Comparison of ENCODE assay signal across 9 cellular contexts in genomic region chr6:161168281-161168891, GRCh38.
DNase-seq lines count a peak whose midpoint lies in the region; ATAC-seq, FAIRE-seq and TF ChIP-seq lines count a peak whose summit lies in the region.
"Had no signal": no experiment of that assay in that cellular context is flagged by ENCODE, and none has a peak within 500 bp of the region (broad histone marks: within the 10 kb centered on the region; RNA-seq: fewer than 3 reads in every experiment).

No MANE protein-coding gene starts in this region.

- peaks cover 14% of the 10 kb centered on the region; the same call in 1 of the 2 replicates for H3K79me2 ChIP-seq in GM23248 (ENCODE audit: insufficient read depth)
- no peaks in the 10 kb centered on the region for H3K79me2 ChIP-seq in endothelial cell of umbilical vein (ENCODE audit: control insufficient read depth, insufficient read depth, low read length)

- TF ChIP-seq CTCF in endothelial cell of umbilical vein (IDR thresholded peaks at IDR 0.05; ENCODE audit: extremely low read depth in 1 of 2, insufficient read depth in 1 of 2, low read depth in 1 of 2, low read length in 2 of 2) = no peak
- no peak for TF ChIP-seq CTCF in GM10248 (IDR thresholded peaks at IDR 0.05; ENCODE audit: control extremely low read depth, extremely low read depth, low read depth, missing control alignments)

- H3K36me3 ChIP-seq in GM23248 (ENCODE audit: low read depth) (0 out of 2 replicates have a peak, but pooled peaks cover 3% of the 10 kb centered on the region), endothelial cell of umbilical vein (ENCODE audit: control insufficient read depth in 2 of 2, extremely low read depth in 1 of 2, insufficient read depth in 2 of 2, low read length in 2 of 2) (peaks cover 0 to 4% of the 10 kb centered on the region in 2 experiments)

- peak; percentile 98 for FAIRE-seq in endothelial cell of umbilical vein (lab: Jason Lieb, UNC)

- no TSS peak for BruUV-seq in endothelial cell of umbilical vein (replicated peaks; lab: Mats Ljungman, UMichigan)

- peak overlapping the region; percentile 25 for H3K4me2 ChIP-seq in GM23248 (ENCODE audit: unreplicated experiment)
- no peak overlapping the region for H3K4me2 ChIP-seq in endothelial cell of umbilical vein (ENCODE audit: insufficient read depth, low read length)

- H3K9me1 ChIP-seq in endothelial cell of umbilical vein (replicated peaks; ENCODE audit: control insufficient read depth, extremely low read depth, insufficient read depth, low read length) = no peaks in the 10 kb centered on the region

- no peak overlapping the region for H3K4me3 ChIP-seq in GM23248
- H3K4me3 ChIP-seq in endothelial cell of umbilical vein (replicated peaks in 1 of 3; ENCODE audit: insufficient read depth in 1 of 3, low read depth in 1 of 3, low read length in 3 of 3) = no peak overlapping the region
- H3K4me3 ChIP-seq: heart right ventricle had no signal

- peaks cover 20% of the 10 kb centered on the region for H3K4me1 ChIP-seq in GM23248 (ENCODE audit: insufficient read depth)
- peaks cover 15% of the 10 kb centered on the region for H3K4me1 ChIP-seq in endothelial cell of umbilical vein (ENCODE audit: control insufficient read depth, extremely low read depth, insufficient read depth, low read length)

- in situ Hi-C loops in GM23248 (cut with MboI) = loop anchor here (10.0 kb wide), 1 partner anchor 196 kb away; no protein-coding TSS in a partner anchor

- H2AFZ ChIP-seq in GM23248 (no peak overlapping the region), endothelial cell of umbilical vein (ENCODE audit: low read depth, low read length) (no peak overlapping the region)

- TF ChIP-seq POLR2A in endothelial cell of umbilical vein (IDR thresholded peaks at IDR 0.05; ENCODE audit: low read depth, low read length) = no peak

- dilution Hi-C loops in endothelial cell of umbilical vein (cut with MboI; ENCODE audit: extremely low pct_ligation_motif_present, low sequenced_read_pairs) = no loop called here

- POLR2A ChIA-PET in endothelial cell of umbilical vein (lab: Charles Lee) = no interaction called here
- POLR2A ChIA-PET in GM10248 (lab: Yijun Ruan, JAX) = no interaction called here

- H4K20me1 ChIP-seq in GM23248 (ENCODE audit: insufficient read depth) (no peaks in the 10 kb centered on the region), endothelial cell of umbilical vein (replicated peaks; ENCODE audit: control insufficient read depth, extremely low read depth, insufficient read depth, low read length) (no peaks in the 10 kb centered on the region)

- no peaks in the 10 kb centered on the region for H3K27me3 ChIP-seq in GM23248 (replicated peaks; ENCODE audit: insufficient read depth)
- H3K27me3 ChIP-seq in endothelial cell of umbilical vein (ENCODE audit: control insufficient read depth in 2 of 2, insufficient read depth in 2 of 2, low read length in 2 of 2) = no peaks in the 10 kb centered on the region
- H3K27me3 ChIP-seq: heart right ventricle had no signal

- H3F3A ChIP-seq in GM23248 (ENCODE audit: insufficient read depth) = peaks cover 18% of the 10 kb centered on the region

- intact Hi-C loops in endothelial cell of umbilical vein (cut with micrococcal nuclease) = loop anchor here (1.0 to 2.0 kb wide), 2 partner anchors 60 to 106 kb away; partner anchors contain the start of gene AGPAT4

- H3K9me3 ChIP-seq in GM23248 (ENCODE audit: low read depth) (no peaks in the 10 kb centered on the region), endothelial cell of umbilical vein (replicated peaks; ENCODE audit: control insufficient read depth, insufficient read depth, low read length) (no peaks in the 10 kb centered on the region)

- H3K9me2 ChIP-seq in GM23248 (ENCODE audit: insufficient read depth) = no peaks in the 10 kb centered on the region

- H3K27ac ChIP-seq in GM23248 = peak overlapping the region; percentile 61
- peak overlapping the region; percentile 43 for H3K27ac ChIP-seq in endothelial cell of umbilical vein (ENCODE audit: insufficient read depth, low read depth, low read length)
- H3K27ac ChIP-seq: heart right ventricle had no signal

- CTCF ChIA-PET in endothelial cell of umbilical vein (lab: Charles Lee) (interaction anchor here (1.5 to 1.7 kb wide), 3 partner anchors 61 to 238 kb away, joined by 4 to 11 read pairs (median 5); no protein-coding TSS in a partner anchor), GM10248 (lab: Yijun Ruan, JAX) (interaction anchor here (1.1 to 1.9 kb wide), 4 partner anchors 9 to 202 kb away, joined by 3 to 6 read pairs (median 4); no protein-coding TSS in a partner anchor)

- H3K9ac ChIP-seq in GM23248 (peak overlapping the region; percentile 37), endothelial cell of umbilical vein (replicated peaks; ENCODE audit: extremely low read depth, insufficient read depth, low read length) (no peak overlapping the region)

- 19 to 27% methylated on average over 14 of the region's 14 CpGs for WGBS in GM23248 (ENCODE audit: low coverage in 1 of 2, low lambda C conversion rate in 2 of 2, missing lambda C conversion rate in 2 of 2), 2 experiments

- peak; percentile 99 for DNase-seq in GM23248
- DNase-seq in NCI-H460 (ENCODE audit: extremely low read depth, low read depth) = peak; percentile 64
- DNase-seq in endothelial cell of umbilical vein (ENCODE audit: low read depth, low spot score) = peak; percentile 84
- DNase-seq in pons (ENCODE audit: low spot score) = peak; percentile 85
- DNase-seq in stimulated activated CD4-positive, alpha-beta T cell treated with anti-CD3 and anti-CD28 coated beads, Interleukin-4, amount 100 ng/mL, for 1 hour = no peak
- DNase-seq in GM10248 (ENCODE audit: extremely low spot score) = no peak

- ATAC-seq in HG02642 (IDR thresholded peaks at IDR 0.05; ENCODE audit: poor library complexity, unreplicated experiment) (no peak), HG03571 (IDR thresholded peaks at IDR 0.05; ENCODE audit: unreplicated experiment) (no peak)

TF ChIP-seq in endothelial cell of umbilical vein, 7 proteins besides CTCF, POLR2A, EP300 and RAD21:
- TF ChIP-seq POLR2AphosphoS5 (IDR thresholded peaks at IDR 0.05; ENCODE audit: insufficient read depth, low read depth, low read length) (peak; percentile 64), GATA2 (IDR thresholded peaks at IDR 0.05; ENCODE audit: insufficient read depth, insufficient read length, low read depth, low read length) (peak; percentile 47), MYC (IDR thresholded peaks at IDR 0.05; ENCODE audit: low read depth, low read length) (peak; percentile 31), MAX (IDR thresholded peaks at IDR 0.05; ENCODE audit: insufficient read depth, insufficient read length) (peak; percentile 56), EZH2 (IDR thresholded peaks at IDR 0.05; ENCODE audit: borderline replicate concordance, low read depth, low read length, severe bottlenecking) (no peak), JUN (IDR thresholded peaks at IDR 0.05; ENCODE audit: borderline replicate concordance, insufficient read depth, insufficient read length, low read depth) (peak; percentile 50), FOS (IDR thresholded peaks at IDR 0.05; ENCODE audit: borderline replicate concordance, insufficient read depth, low read length) (peak; percentile 83)

Comparison
In these comparisons a context has a peak if more than half of its experiments do, and no peak if none do; other contexts are left out.
1. DNase-seq: peak in GM23248 (single experiment), NCI-H460 (single experiment), endothelial cell of umbilical vein (single experiment) and pons (single experiment); none in stimulated activated CD4-positive, alpha-beta T cell treated with anti-CD3 and anti-CD28 coated beads, Interleukin-4, amount 100 ng/mL, for 1 hour (single experiment) and GM10248 (single experiment).